11 cellular contexts compared by ENCODE assay signal in the genomic region with DNA sequence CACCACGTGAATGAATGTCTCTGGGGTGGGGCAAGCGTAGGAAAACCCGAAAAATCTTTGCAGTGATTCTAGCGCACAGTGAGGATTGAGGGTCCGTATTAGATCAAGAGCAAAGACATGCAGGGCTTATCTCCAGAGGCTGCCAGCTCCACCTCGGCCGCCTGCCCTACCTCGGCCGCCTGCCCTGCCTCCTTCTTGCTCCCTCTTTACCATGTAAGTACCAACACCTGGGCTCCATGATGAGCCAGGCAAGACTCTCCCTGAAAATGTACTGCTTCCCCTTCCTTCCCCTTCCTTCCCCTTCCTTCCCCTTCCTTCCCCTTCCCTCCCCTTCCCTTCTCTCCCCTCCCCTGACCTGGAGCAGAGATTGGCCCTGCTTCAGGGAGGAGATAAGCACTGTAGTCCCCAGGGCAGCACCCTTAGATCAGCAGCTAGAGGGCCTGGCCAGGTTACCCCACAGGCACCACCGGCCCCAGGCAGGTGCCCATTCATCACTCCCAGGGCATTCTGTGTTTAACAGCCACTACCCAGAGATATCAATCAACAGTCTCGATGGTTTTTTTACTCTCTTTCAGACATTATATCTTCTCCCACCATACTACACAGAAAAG. TPM values are rescaled to one million over a fixed set of nuclear protein-coding genes. Genes with fewer than 3 reads are reported as not detected.
A peak's percentile ranks its signal among the peaks of the same experiment; 100 is the strongest.
DNase-seq lines count a peak whose midpoint lies in the region; ATAC-seq and TF ChIP-seq lines count a peak whose summit lies in the region.
"Had no signal": no experiment of that assay in that cellular context is flagged by ENCODE, and none has a peak within 500 bp of the region (broad histone marks: within the 10 kb centered on the region; RNA-seq: fewer than 3 reads in every experiment).

No MANE protein-coding gene starts in this region.

- no peaks in the 10 kb centered on the region for H3K79me1 ChIP-seq in H9 (ENCODE audit: insufficient read depth, low read depth, low read length, poor library complexity, severe bottlenecking)

- H3K27ac Mint-ChIP-seq in H9: peak overlapping the region; percentile 12 to 68 (median 68); a peak in 4 of 7 replicates
- peak overlapping the region in 4 of 5 experiments; percentile 57 to 90 (median 77) for H3K27ac Mint-ChIP-seq in brain
- peak overlapping the region; percentile 92 for H3K27ac Mint-ChIP-seq in mesothelial cell of epicardium

- no peak overlapping the region for H2BK12ac ChIP-seq in H9 (ENCODE audit: insufficient read length, low read depth, low read length)

- H3K36me3 Mint-ChIP-seq in H9 (ENCODE audit: insufficient read depth in 1 of 3, low read depth in 3 of 3) (peaks cover 20 to 43% (median 31%) of the 10 kb centered on the region in 3 experiments), brain (peaks cover 53% of the 10 kb centered on the region), mesothelial cell of epicardium (peaks cover 21% of the 10 kb centered on the region)

- H2BK20ac ChIP-seq in H9 (ENCODE audit: low read depth, low read length, poor library complexity, severe bottlenecking): no peak overlapping the region

- DNase-seq in H9 (no peak), mesothelial cell of epicardium (ENCODE audit: low spot score in 2 of 2, unreplicated experiment in 2 of 2) (no peak), lower leg skin (ENCODE audit: low spot score in 2 of 2) (no peak)
- no peak for DNase-seq in stimulated activated CD4-positive, alpha-beta T cell treated with anti-CD3 and anti-CD28 coated beads, Interleukin-4, amount 100 ng/mL, for 1 hour
- DNase-seq: activated CD8-positive, alpha-beta memory T cell treated with anti-CD3 and anti-CD28 coated beads, Interleukin-2, amount 50 U/mL, for 48 hours; retina had no signal

- H3K4me3 ChIP-seq in lower leg skin (ENCODE audit: low read depth, poor library complexity, severe bottlenecking): no peak overlapping the region
- H3K4me3 ChIP-seq: GM23338 had no signal

- no peak overlapping the region for H2BK15ac ChIP-seq in H9 (ENCODE audit: low read depth, low read length)

- no peak for ATAC-seq in HG03039 (IDR thresholded peaks at IDR 0.05; ENCODE audit: unreplicated experiment)
- no peak for ATAC-seq in HG03280 (IDR thresholded peaks at IDR 0.05; ENCODE audit: unreplicated experiment)
- ATAC-seq: GM23338 had no signal

- no peak overlapping the region for H3K4ac ChIP-seq in H9 (ENCODE audit: low read depth, low read length)

- no peak overlapping the region for H3K4me2 ChIP-seq in H9 (ENCODE audit: insufficient read depth, insufficient read length, low read length)
- H3K4me2 ChIP-seq: GM23338 had no signal

- H2AFZ ChIP-seq in H9 (ENCODE audit: low read length): no peak overlapping the region
- H2AFZ ChIP-seq: GM23338 had no signal

- H3K4me1 ChIP-seq in H9 (ENCODE audit: insufficient read depth, low read length): no peaks in the 10 kb centered on the region

- H3K27me3 ChIP-seq in H9 (ENCODE audit: insufficient read depth, low read length): no peaks in the 10 kb centered on the region

- WGBS in H9 (ENCODE audit: extremely low coverage, insufficient read length, low lambda C conversion rate): no CpG with 5 or more reads among the region's 11 CpGs
- WGBS in lower leg skin, 2 donors: 59 to 71% methylated on average over 11 of the region's 11 CpGs

- no peak overlapping the region for H4K8ac ChIP-seq in H9 (replicated peaks; ENCODE audit: insufficient read length, low read depth, low read length)

- H3K27me3 Mint-ChIP-seq in H9 (ENCODE audit: low read depth): no peaks in the 10 kb centered on the region
- H3K27me3 Mint-ChIP-seq in brain: no peaks in the 10 kb centered on the region
- H3K27me3 Mint-ChIP-seq in mesothelial cell of epicardium (ENCODE audit: low read depth): no peaks in the 10 kb centered on the region

- TF ChIP-seq CTCF in 22Rv1 (IDR thresholded peaks at IDR 0.05) (no peak), H9 (conservative IDR thresholded peaks at IDR 0.05) (no peak), brain (conservative IDR thresholded peaks at IDR 0.05) (no peak), mesothelial cell of epicardium (IDR thresholded peaks at IDR 0.05; ENCODE audit: unreplicated experiment) (no peak), lower leg skin (IDR thresholded peaks at IDR 0.05) (no peak)

- H4K20me1 ChIP-seq in H9 (ENCODE audit: control insufficient read depth, insufficient read depth, insufficient read length): no peaks in the 10 kb centered on the region

- intact Hi-C loops in lower leg skin (cut with DNase I; ENCODE audit: low total_unique reads): no loop called here

- no peak overlapping the region for H4K91ac ChIP-seq in H9 (ENCODE audit: insufficient read length, low read depth, low read length)

- H3K27ac ChIP-seq in 22Rv1: peak overlapping the region; percentile 68
- no peak overlapping the region for H3K27ac ChIP-seq in H9 (ENCODE audit: insufficient read length, low read depth, low read length)

- H3K23ac ChIP-seq in H9 (ENCODE audit: insufficient read length, low read depth, low read length): no peak overlapping the region

- H4K5ac ChIP-seq in H9 (ENCODE audit: insufficient read length, low read depth, low read length): no peak overlapping the region

- H3K9me3 ChIP-seq in H9 (ENCODE audit: control insufficient read depth, low read depth, low read length): no peaks in the 10 kb centered on the region

- H2AK5ac ChIP-seq in H9 (ENCODE audit: insufficient read length, low read length): no peak overlapping the region

- no peak overlapping the region for H3K9ac ChIP-seq in H9 (ENCODE audit: extremely low read depth, insufficient read length, low read length)

- no peak overlapping the region for H2BK5ac ChIP-seq in H9 (ENCODE audit: insufficient read length, low read length)

- H3K4me3 Mint-ChIP-seq in H9: no peak overlapping the region
- no peak overlapping the region for H3K4me3 Mint-ChIP-seq in brain
- peak overlapping the region; percentile 34 for H3K4me3 Mint-ChIP-seq in mesothelial cell of epicardium
- H3K4me3 Mint-ChIP-seq: GM23338 had no signal

- no peak overlapping the region for H3T11ph ChIP-seq in H9 (ENCODE audit: low read length)

- H2BK120ac ChIP-seq in H9 (ENCODE audit: low read depth, low read length, poor library complexity, severe bottlenecking): no peak overlapping the region

- H3K4me1 Mint-ChIP-seq in H9 (peaks cover 11 to 13% of the 10 kb centered on the region in 2 experiments), brain (peaks cover 18% of the 10 kb centered on the region), mesothelial cell of epicardium (peaks cover 72% of the 10 kb centered on the region)

- no peaks in the 10 kb centered on the region for H3K23me2 ChIP-seq in H9 (ENCODE audit: insufficient read length, low read depth, low read length, poor library complexity, severe bottlenecking)

- no peak overlapping the region for H3K56ac ChIP-seq in H9 (ENCODE audit: insufficient read length, low read depth, low read length)

- TF ChIP-seq POLR2A in lower leg skin (IDR thresholded peaks at IDR 0.05): no peak

- no peak overlapping the region for H3K14ac ChIP-seq in H9 (ENCODE audit: insufficient read depth, low read length)

- no peak overlapping the region for H3K18ac ChIP-seq in H9 (ENCODE audit: insufficient read length, low read depth, low read length)

- no peaks in the 10 kb centered on the region for H3K79me2 ChIP-seq in H9 (ENCODE audit: insufficient read depth, low read length)

- H3K9me3 Mint-ChIP-seq in H9: no peaks in the 10 kb centered on the region
- no peaks in the 10 kb centered on the region for H3K9me3 Mint-ChIP-seq in brain
- H3K9me3 Mint-ChIP-seq in mesothelial cell of epicardium: no peaks in the 10 kb centered on the region
- H3K9me3 Mint-ChIP-seq: GM23338 had no signal

RNA-seq across cellular contexts. Expression of gene ADORA2A, which starts 25.5 kb away (rescaled TPM):
- total RNA-seq in H9 (2021) (3.5 and 3.9 TPM in 2 replicates), mesothelial cell of epicardium (8.3 to 10.8 TPM (median 9.4 TPM) in 3 replicates), lower leg skin (1 to 10 TPM in 2 of 4 donors, under 1 TPM in 2; 0.39 to 8.4 (median 1.3) TPM)
- polyA plus RNA-seq in brain (ENCODE audit: insufficient read depth, low read depth, low replicate concordance): 8.0 TPM
